ENCODE assay signal across 8 cellular contexts in genomic region chr3:129245641-129246306, GRCh38. TPM values are rescaled to one million over a fixed set of nuclear protein-coding genes. Genes with fewer than 3 reads are reported as not detected.
A peak's percentile ranks its signal among the peaks of the same experiment; 100 is the strongest.
DNase-seq lines count a peak whose midpoint lies in the region; ATAC-seq, FAIRE-seq and TF ChIP-seq lines count a peak whose summit lies in the region.
"Not testable (repeated sequence)": the region's sequence is repeated elsewhere in the genome, so short reads cannot be mapped to it uniquely, and the experiment has no call there.

No MANE protein-coding gene starts in this region.

- peaks cover 35% of the 10 kb centered on the region for H3K4me1 Mint-ChIP-seq in activated naive CD8-positive, alpha-beta T cell treated with anti-CD3 and anti-CD28 coated beads, Interleukin-2, amount 10 ng/mL, durations not matched to agents 7 days and 5 days
- not testable (repeated sequence) for H3K4me1 Mint-ChIP-seq in glutamatergic neuron (ENCODE audit: low read depth, unreplicated experiment)

- H3K36me3 Mint-ChIP-seq in activated naive CD8-positive, alpha-beta T cell treated with anti-CD3 and anti-CD28 coated beads, Interleukin-2, amount 10 ng/mL, durations not matched to agents 7 days and 5 days; glutamatergic neuron (ENCODE audit: unreplicated experiment): not testable (repeated sequence)

- intact Hi-C loops in pancreas (cut with DNase I) = loop anchor here in 2 of 3 donors (10.0 kb wide), 3 partner anchors 71 to 281 kb away; no protein-coding TSS in a partner anchor

- H3K4me3 Mint-ChIP-seq in activated naive CD8-positive, alpha-beta T cell treated with anti-CD3 and anti-CD28 coated beads, Interleukin-2, amount 10 ng/mL, durations not matched to agents 7 days and 5 days = not testable (repeated sequence)
- peak overlapping the region; percentile 19 for H3K4me3 Mint-ChIP-seq in glutamatergic neuron (ENCODE audit: unreplicated experiment)

- H3K27me3 ChIP-seq in pancreas, suprapubic skin: not testable (repeated sequence)

- FAIRE-seq in pancreas (lab: Jason Lieb, UNC) = not testable (repeated sequence)

- WGBS in pancreas, 2 donors = 15 to 20% methylated on average over 11 of the region's 11 CpGs
- 17% methylated on average over 11 of the region's 11 CpGs for WGBS in suprapubic skin

- TF ChIP-seq EP300 in suprapubic skin (IDR thresholded peaks at IDR 0.05) = not testable (repeated sequence)

- H3K27ac ChIP-seq in pancreas = peak overlapping the region in 3 of 4 donors; percentile 23 to 45 (median 28)
- H3K27ac ChIP-seq in suprapubic skin = peak overlapping the region; percentile 60

- H3K4me3 ChIP-seq in pancreas, suprapubic skin: not testable (repeated sequence)

- POLR2A ChIA-PET in activated naive CD8-positive, alpha-beta T cell treated with anti-CD3 and anti-CD28 coated beads, Interleukin-2, amount 10 ng/mL, durations not matched to agents 7 days and 5 days (lab: Charles Lee) = interaction anchor here (0.6 to 3.2 kb wide), 17 partner anchors 22 to 275 kb away, joined by 3 to 24 read pairs (median 4); partner anchors contain the start of gene CNBP

- not testable (repeated sequence) for H3K36me3 ChIP-seq in pancreas, suprapubic skin

- not testable (repeated sequence) for H3K27me3 Mint-ChIP-seq in activated naive CD8-positive, alpha-beta T cell treated with anti-CD3 and anti-CD28 coated beads, Interleukin-2, amount 10 ng/mL, durations not matched to agents 7 days and 5 days; glutamatergic neuron (ENCODE audit: unreplicated experiment)

- TF ChIP-seq CTCF in glutamatergic neuron (IDR thresholded peaks at IDR 0.05; ENCODE audit: partially characterized antibody, unreplicated experiment) (peak; percentile 91), pancreas (IDR thresholded peaks at IDR 0.05) (peak; percentile 81 to 89 (median 88)), suprapubic skin (IDR thresholded peaks at IDR 0.05) (peak; percentile 89 to 98)

- peak; percentile 56 for ATAC-seq in HG02798 (IDR thresholded peaks at IDR 0.05; ENCODE audit: poor library complexity, unreplicated experiment)
- peak; percentile 71 for ATAC-seq in activated naive CD8-positive, alpha-beta T cell treated with anti-CD3 and anti-CD28 coated beads, Interleukin-2, amount 10 ng/mL, durations not matched to agents 7 days and 5 days (ENCODE audit: low read depth)
- ATAC-seq in pancreas = peak; percentile 62 to 85 (median 77)

- H3K9me3 ChIP-seq in pancreas, suprapubic skin: not testable (repeated sequence)

- not testable (repeated sequence) for H3K9me3 Mint-ChIP-seq in activated naive CD8-positive, alpha-beta T cell treated with anti-CD3 and anti-CD28 coated beads, Interleukin-2, amount 10 ng/mL, durations not matched to agents 7 days and 5 days; glutamatergic neuron (ENCODE audit: unreplicated experiment)

- H3K4me1 ChIP-seq in pancreas (peaks cover 0 to 15% (median 0%) of the 10 kb centered on the region in 3 donors), suprapubic skin (peaks cover 39% of the 10 kb centered on the region)

- TF ChIP-seq POLR2A in suprapubic skin (IDR thresholded peaks at IDR 0.05) = not testable (repeated sequence)

- DNase-seq in GM04504 (ENCODE audit: low read depth) (peak; percentile 83), NCI-H2029 (lab: John Stamatoyannopoulos, UW) (peak; percentile 60), T-helper 1 cell (peak; percentile 33 to 86 (median 56)), glutamatergic neuron (peak; percentile 84), pancreas (peak; percentile 73 to 83 (median 74)), suprapubic skin (ENCODE audit: low spot score in 2 of 2) (peak; percentile 91)
- peak; percentile 62 for DNase-seq in activated naive CD8-positive, alpha-beta T cell treated with anti-CD3 and anti-CD28 coated beads, Interleukin-2, amount 10 ng/mL, durations not matched to agents 7 days and 5 days

- peak overlapping the region; percentile 30 for H3K27ac Mint-ChIP-seq in activated naive CD8-positive, alpha-beta T cell treated with anti-CD3 and anti-CD28 coated beads, Interleukin-2, amount 10 ng/mL, durations not matched to agents 7 days and 5 days
- H3K27ac Mint-ChIP-seq in glutamatergic neuron (ENCODE audit: unreplicated experiment) = peak overlapping the region; percentile 11

RNA-seq across cellular contexts. Expression of gene COPG1, which starts 3.6 kb away (rescaled TPM):
- total RNA-seq in activated naive CD8-positive, alpha-beta T cell treated with anti-CD3 and anti-CD28 coated beads, Interleukin-2, amount 10 ng/mL, durations not matched to agents 7 days and 5 days = 100 to 1,000 TPM; 131 to 138 TPM
- total RNA-seq in glutamatergic neuron (ENCODE audit: unreplicated experiment) (152 TPM), pancreas (100 to 1,000 TPM in 5 of 6 donors, 10 to 100 TPM in 1; 90.1 to 137 (median 110) TPM), suprapubic skin (10 to 100 TPM; 77.1 to 95.3 (median 88.6) TPM)
- 10 to 100 TPM; 81.4 to 99.7 TPM for polyA plus RNA-seq in pancreas

RNA-seq across cellular contexts. Expression of gene HMCES, which starts 32.9 kb away (rescaled TPM):
- total RNA-seq in activated naive CD8-positive, alpha-beta T cell treated with anti-CD3 and anti-CD28 coated beads, Interleukin-2, amount 10 ng/mL, durations not matched to agents 7 days and 5 days = 10 to 100 TPM; 59.7 to 60.8 TPM
- total RNA-seq in glutamatergic neuron (ENCODE audit: unreplicated experiment) (37.7 TPM), pancreas (10 to 100 TPM in 4 of 6 donors, 1 to 10 TPM in 2; 8.1 to 14.0 (median 10.7) TPM), suprapubic skin (10 to 100 TPM; 25.1 to 34.5 (median 32.7) TPM)
- polyA plus RNA-seq in pancreas = 10 to 100 TPM in 1 of 2 donors, 1 to 10 TPM in 1; 8.0 to 22.5 TPM
